ENCODE assay signal across 8 cellular contexts in genomic region chr14:61025239-61026223, GRCh38. TPM values are rescaled to one million over a fixed set of nuclear protein-coding genes. Genes with fewer than 3 reads are reported as not detected.
DNase-seq lines count a peak whose midpoint lies in the region; ATAC-seq and TF ChIP-seq lines count a peak whose summit lies in the region.

No MANE protein-coding gene starts in this region.

- ATAC-seq in GM21367 (IDR thresholded peaks at IDR 0.05; ENCODE audit: unreplicated experiment) (peak; percentile 85), gastrocnemius medialis (peak; percentile 84 to 87), HG03159 (IDR thresholded peaks at IDR 0.05; ENCODE audit: unreplicated experiment) (no peak)

- intact Hi-C loops in gastrocnemius medialis (cut with DNase I; ENCODE audit: low total_unique reads), result loop anchor here (1.0 to 5.0 kb wide), 5 partner anchors 167 to 400 kb away; no protein-coding TSS in a partner anchor

- no peak overlapping the region for H3K27ac ChIP-seq in gastrocnemius medialis

- in situ Hi-C loops in astrocyte of the cerebellum (cut with HindIII; ENCODE audit: low sequenced_read_pairs), result loop anchor here (10.0 kb wide), 2 partner anchors 209 to 381 kb away; partner anchors contain the start of gene SIX1
- in situ Hi-C loops in gastrocnemius medialis (cut with MboI; ENCODE audit: low sequenced_read_pairs in 4 of 4), result loop anchor here (5.0 to 25.0 kb wide), 7 partner anchors 162 to 403 kb away; no protein-coding TSS in a partner anchor

- no peaks in the 10 kb centered on the region for H3K9me3 ChIP-seq in gastrocnemius medialis

- no peaks in the 10 kb centered on the region for H3K36me3 ChIP-seq in gastrocnemius medialis

- peaks cover 10 to 12% of the 10 kb centered on the region in 2 donors for H3K4me1 ChIP-seq in gastrocnemius medialis

- TF ChIP-seq CTCF in astrocyte of the cerebellum (IDR thresholded peaks at IDR 0.05; ENCODE audit: low read depth, low read length, missing control alignments) (peak; percentile 88), gastrocnemius medialis (IDR thresholded peaks at IDR 0.05 in 4 of 5, conservative IDR thresholded peaks at IDR 0.05 in 1 of 5) (peak; percentile 72 to 90 (median 87))

- no peaks in the 10 kb centered on the region for H3K27me3 ChIP-seq in gastrocnemius medialis

- H3K4me3 ChIP-seq in astrocyte of the cerebellum (ENCODE audit: low read depth, low read length) (no peak overlapping the region), gastrocnemius medialis (no peak overlapping the region)

- DNase-seq in CD1c-positive myeloid dendritic cell (ENCODE audit: extremely low spot score) (peak; percentile 79), NCI-H1417 (lab: John Stamatoyannopoulos, UW) (peak; percentile 49 to 92 (median 83)), SKM-1 treated with dmso at 0.1 percent for 144 hours (lab: John Stamatoyannopoulos, UW; ENCODE audit: unreplicated experiment) (peak; percentile 25), astrocyte of the cerebellum (ENCODE audit: low read depth) (peak; percentile 69), hypothalamus (lab: John Stamatoyannopoulos, UW) (peak in 26 of 51 donors; percentile 0 to 61 (median 18)), gastrocnemius medialis (peak; percentile 32 to 62)

- TF ChIP-seq POLR2A in gastrocnemius medialis (IDR thresholded peaks at IDR 0.05), result no peak

RNA-seq across cellular contexts. Expression of gene SLC38A6, which starts 44.5 kb away (rescaled TPM):
- total RNA-seq in gastrocnemius medialis, result 10 to 100 TPM in 1 of 4 donors, 1 to 10 TPM in 3; 4.0 to 22.6 (median 7.0) TPM

RNA-seq across cellular contexts. Expression of gene TRMT5, which starts 44.7 kb away (rescaled TPM):
- 1 to 10 TPM; 5.9 to 7.6 (median 6.5) TPM for total RNA-seq in gastrocnemius medialis

Comparison
In these comparisons a context has a peak if more than half of its experiments do, and no peak if none do; other contexts are left out.
1. DNase-seq: peak in every context shown above with its lines; median percentile 83 in NCI-H1417; 79 in CD1c-positive myeloid dendritic cell; 69 in astrocyte of the cerebellum; 47 in gastrocnemius medialis; 25 in SKM-1 treated with dmso at 0.1 percent for 144 hours; 18 in hypothalamus.